Comparison of ENCODE assay signal across 8 cellular contexts in genomic region chr19:47275866-47276461, GRCh38. TPM values are rescaled to one million over a fixed set of nuclear protein-coding genes. Genes with fewer than 3 reads are reported as not detected.
DNase-seq lines count a peak whose midpoint lies in the region; FAIRE-seq and TF ChIP-seq lines count a peak whose summit lies in the region.

No MANE protein-coding gene starts in this region.

- H3K36me3 Mint-ChIP-seq in T-helper 1 cell treated with Interleukin-12 subunit alpha and Interleukin-12 subunit beta and Interleukin-4 antibody, amounts not matched to agents 30 μg/mL and 1 μg/mL, for 36 hours (ENCODE audit: low read depth) = peaks cover 9% of the 10 kb centered on the region
- H3K36me3 Mint-ChIP-seq in activated T-helper 1 cell treated with anti-CD3 and anti-CD28 coated beads, Interleukin-12 subunit alpha, Interleukin-12 subunit beta, Interleukin-2, Interleukin-4 antibody, amounts not matched to agents 30 ng/mL and 10 ng/mL and 1 ng/mL, durations not matched to agents 14 hours and 24 hours and 36 hours (ENCODE audit: low read depth) = peaks cover 7% of the 10 kb centered on the region

- H3K4me1 ChIP-seq in iPS-20b (ENCODE audit: insufficient read depth, low read length) = peaks cover 6% of the 10 kb centered on the region; the same call in 1 of the 2 replicates

- no peaks in the 10 kb centered on the region for H3K9me3 ChIP-seq in iPS-20b (ENCODE audit: insufficient read depth, low read depth, low read length)

- FAIRE-seq in GM12891 (lab: Jason Lieb, UNC) = no peak

- peaks cover 15% of the 10 kb centered on the region for H3K27me3 ChIP-seq in iPS-20b (ENCODE audit: insufficient read depth, low read length)

- H3K27ac ChIP-seq in iPS-20b (ENCODE audit: low read length) = no peak overlapping the region
- H3K27ac ChIP-seq in substantia nigra (ENCODE audit: low read depth, low read length, poor library complexity, severe bottlenecking) = peak overlapping the region; percentile 51

- peak overlapping the region; percentile 68 for H3K4me3 ChIP-seq in iPS-20b (ENCODE audit: low read length)

- no peak for TF ChIP-seq POLR2A in GM12891 (IDR thresholded peaks at IDR 0.05; ENCODE audit: low read depth, low read length)

- peak overlapping the region; percentile 62 for H3K4me3 Mint-ChIP-seq in T-helper 1 cell treated with Interleukin-12 subunit alpha and Interleukin-12 subunit beta and Interleukin-4 antibody, amounts not matched to agents 30 μg/mL and 1 μg/mL, for 36 hours
- H3K4me3 Mint-ChIP-seq in activated T-helper 1 cell treated with anti-CD3 and anti-CD28 coated beads, Interleukin-12 subunit alpha, Interleukin-12 subunit beta, Interleukin-2, Interleukin-4 antibody, amounts not matched to agents 30 ng/mL and 10 ng/mL and 1 ng/mL, durations not matched to agents 14 hours and 24 hours and 36 hours = peak overlapping the region; percentile 88

- H3K36me3 ChIP-seq in iPS-20b (ENCODE audit: insufficient read depth, low read depth, low read length) = peaks cover 4% of the 10 kb centered on the region

- no peaks in the 10 kb centered on the region for H3K9me3 Mint-ChIP-seq in T-helper 1 cell treated with Interleukin-12 subunit alpha and Interleukin-12 subunit beta and Interleukin-4 antibody, amounts not matched to agents 30 μg/mL and 1 μg/mL, for 36 hours
- no peaks in the 10 kb centered on the region for H3K9me3 Mint-ChIP-seq in activated T-helper 1 cell treated with anti-CD3 and anti-CD28 coated beads, Interleukin-12 subunit alpha, Interleukin-12 subunit beta, Interleukin-2, Interleukin-4 antibody, amounts not matched to agents 30 ng/mL and 10 ng/mL and 1 ng/mL, durations not matched to agents 14 hours and 24 hours and 36 hours

- peaks cover 16% of the 10 kb centered on the region for H3K4me1 Mint-ChIP-seq in T-helper 1 cell treated with Interleukin-12 subunit alpha and Interleukin-12 subunit beta and Interleukin-4 antibody, amounts not matched to agents 30 μg/mL and 1 μg/mL, for 36 hours (ENCODE audit: low read depth)
- H3K4me1 Mint-ChIP-seq in activated T-helper 1 cell treated with anti-CD3 and anti-CD28 coated beads, Interleukin-12 subunit alpha, Interleukin-12 subunit beta, Interleukin-2, Interleukin-4 antibody, amounts not matched to agents 30 ng/mL and 10 ng/mL and 1 ng/mL, durations not matched to agents 14 hours and 24 hours and 36 hours (ENCODE audit: low read depth) = peaks cover 29% of the 10 kb centered on the region

- no peak overlapping the region for H3K9ac ChIP-seq in iPS-20b (ENCODE audit: low read depth, low read length)

- intact Hi-C loops in activated T-helper 1 cell treated with anti-CD3 and anti-CD28 coated beads, Interleukin-12 subunit alpha, Interleukin-12 subunit beta, Interleukin-2, Interleukin-4 antibody, amounts not matched to agents 30 ng/mL and 10 ng/mL and 1 ng/mL, durations not matched to agents 14 hours and 24 hours and 36 hours (cut with micrococcal nuclease) = no loop called here

- H3K27ac Mint-ChIP-seq in T-helper 1 cell treated with Interleukin-12 subunit alpha and Interleukin-12 subunit beta and Interleukin-4 antibody, amounts not matched to agents 30 μg/mL and 1 μg/mL, for 36 hours = peak overlapping the region; percentile 26
- peak overlapping the region; percentile 81 for H3K27ac Mint-ChIP-seq in activated T-helper 1 cell treated with anti-CD3 and anti-CD28 coated beads, Interleukin-12 subunit alpha, Interleukin-12 subunit beta, Interleukin-2, Interleukin-4 antibody, amounts not matched to agents 30 ng/mL and 10 ng/mL and 1 ng/mL, durations not matched to agents 14 hours and 24 hours and 36 hours

- DNase-seq in T-helper 1 cell (no peak), substantia nigra (lab: John Stamatoyannopoulos, UW) (peak in 5 of 49 donors; percentile 22 to 55 (median 32)), NCI-H2081 (lab: John Stamatoyannopoulos, UW) (no peak), putamen (ENCODE audit: low spot score) (no peak), GM12891 (ENCODE audit: insufficient read length, low spot score) (no peak)
- no peak for DNase-seq in activated T-helper 1 cell treated with anti-CD3 and anti-CD28 coated beads, Interleukin-12 subunit alpha, Interleukin-12 subunit beta, Interleukin-2, Interleukin-4 antibody, amounts not matched to agents 30 ng/mL and 10 ng/mL and 1 ng/mL, durations not matched to agents 14 hours and 24 hours and 36 hours (ENCODE audit: low spot score)

- no peaks in the 10 kb centered on the region for H3K27me3 Mint-ChIP-seq in T-helper 1 cell treated with Interleukin-12 subunit alpha and Interleukin-12 subunit beta and Interleukin-4 antibody, amounts not matched to agents 30 μg/mL and 1 μg/mL, for 36 hours (ENCODE audit: low read depth)
- H3K27me3 Mint-ChIP-seq in activated T-helper 1 cell treated with anti-CD3 and anti-CD28 coated beads, Interleukin-12 subunit alpha, Interleukin-12 subunit beta, Interleukin-2, Interleukin-4 antibody, amounts not matched to agents 30 ng/mL and 10 ng/mL and 1 ng/mL, durations not matched to agents 14 hours and 24 hours and 36 hours (ENCODE audit: insufficient read depth) = no peaks in the 10 kb centered on the region

TF ChIP-seq in GM12891, 5 proteins besides CTCF, POLR2A, EP300 and RAD21:
- no peak for TF ChIP-seq POLR2AphosphoS5 (IDR thresholded peaks at IDR 0.05; ENCODE audit: low read depth, low read length)
- no peak for TF ChIP-seq PAX5 (IDR thresholded peaks at IDR 0.05; ENCODE audit: insufficient read depth, low read length, severe bottlenecking)
- no peak for TF ChIP-seq POU2F2 (IDR thresholded peaks at IDR 0.05; ENCODE audit: low read depth, low read length)
- TF ChIP-seq TAF1 (IDR thresholded peaks at IDR 0.05; ENCODE audit: low read depth, low read length) = no peak
- no peak for TF ChIP-seq SPI1 (IDR thresholded peaks at IDR 0.05; ENCODE audit: low read depth, low read length)

RNA-seq across cellular contexts. Expression of gene INAFM1, which starts 1.3 kb away (rescaled TPM):
- 9.3 and 10.2 TPM in 2 replicates for total RNA-seq in activated T-helper 1 cell treated with anti-CD3 and anti-CD28 coated beads, Interleukin-12 subunit alpha, Interleukin-12 subunit beta, Interleukin-2, Interleukin-4 antibody, amounts not matched to agents 30 ng/mL and 10 ng/mL and 1 ng/mL, durations not matched to agents 14 hours and 24 hours and 36 hours
- polyA plus RNA-seq in GM12891 (2012; ENCODE audit: low read depth, missing spikeins) = 2.5 TPM

RNA-seq across cellular contexts. Expression of gene CCDC9, which starts 19.6 kb away (rescaled TPM):
- total RNA-seq in activated T-helper 1 cell treated with anti-CD3 and anti-CD28 coated beads, Interleukin-12 subunit alpha, Interleukin-12 subunit beta, Interleukin-2, Interleukin-4 antibody, amounts not matched to agents 30 ng/mL and 10 ng/mL and 1 ng/mL, durations not matched to agents 14 hours and 24 hours and 36 hours = 36.6 and 39.2 TPM in 2 replicates
- 10.3 TPM for polyA plus RNA-seq in GM12891 (2012; ENCODE audit: low read depth, missing spikeins)

RNA-seq across cellular contexts. Expression of gene C5AR1, which starts 33.7 kb away (rescaled TPM):
- 1.4 and 1.5 TPM in 2 replicates for total RNA-seq in activated T-helper 1 cell treated with anti-CD3 and anti-CD28 coated beads, Interleukin-12 subunit alpha, Interleukin-12 subunit beta, Interleukin-2, Interleukin-4 antibody, amounts not matched to agents 30 ng/mL and 10 ng/mL and 1 ng/mL, durations not matched to agents 14 hours and 24 hours and 36 hours
- polyA plus RNA-seq in GM12891 (2012; ENCODE audit: low read depth, missing spikeins) = 0.08 TPM

RNA-seq across cellular contexts. Expression of gene BBC3, which starts 45.0 kb away (rescaled TPM):
- total RNA-seq in activated T-helper 1 cell treated with anti-CD3 and anti-CD28 coated beads, Interleukin-12 subunit alpha, Interleukin-12 subunit beta, Interleukin-2, Interleukin-4 antibody, amounts not matched to agents 30 ng/mL and 10 ng/mL and 1 ng/mL, durations not matched to agents 14 hours and 24 hours and 36 hours = 13.8 and 15.4 TPM in 2 replicates
- polyA plus RNA-seq in GM12891 (2012; ENCODE audit: low read depth, missing spikeins) = 10.9 TPM

RNA-seq across cellular contexts. Expression of gene C5AR2, which starts 56.0 kb away (rescaled TPM):
- total RNA-seq in activated T-helper 1 cell treated with anti-CD3 and anti-CD28 coated beads, Interleukin-12 subunit alpha, Interleukin-12 subunit beta, Interleukin-2, Interleukin-4 antibody, amounts not matched to agents 30 ng/mL and 10 ng/mL and 1 ng/mL, durations not matched to agents 14 hours and 24 hours and 36 hours = not detected in 2 replicates
- not detected for polyA plus RNA-seq in GM12891 (2012; ENCODE audit: low read depth, missing spikeins)
